ENCODE assay signal across 17 cellular contexts in genomic region chr1:61752921-61753389, GRCh38.
"Had no signal": no experiment of that assay in that cellular context is flagged by ENCODE, and none has a peak within 500 bp of the region (broad histone marks: within the 10 kb centered on the region; RNA-seq: fewer than 3 reads in every experiment).

No MANE protein-coding gene starts in this region.

- H3K36me3 ChIP-seq: heart right ventricle, lower lobe of right lung, right lobe of liver, suprapubic skin, tibial nerve, WERI-Rb-1 had no signal

- DNase-seq: activated CD4-positive, alpha-beta T cell treated with anti-CD3 and anti-CD28 coated beads, Interleukin-2, amount 50 U/mL, for 1 hour; activated CD4-positive, CD25-positive, alpha-beta regulatory T cell treated with anti-CD3 and anti-CD28 coated beads, Interleukin-2, amount 50 U/mL, for 72 hours; activated CD8-positive, alpha-beta T cell treated with anti-CD3 and anti-CD28 coated beads, Interleukin-2, amount 10 ng/mL, durations not matched to agents 7 days and 5 days; aorta; heart right ventricle; left colon; lower lobe of right lung; mesendoderm; mucosa of descending colon; nucleus accumbens; right lobe of liver; stimulated activated CD4-positive, alpha-beta T cell treated with anti-CD3 and anti-CD28 coated beads, Interleukin-1b, Interleukin-23, amount 100 ng/mL, for 48 hours; stomach; WERI-Rb-1 had no signal

- H3K9me3 ChIP-seq: heart right ventricle, lower lobe of right lung, mucosa of descending colon, right lobe of liver, stomach, suprapubic skin, tibial nerve had no signal

- H3K4me3 ChIP-seq: heart right ventricle, lower lobe of right lung, mucosa of descending colon, right lobe of liver, skin epidermis, stomach, suprapubic skin, tibial nerve had no signal

- H3K27me3 ChIP-seq: heart right ventricle, right lobe of liver, stomach, suprapubic skin, tibial nerve had no signal

- H3K27ac ChIP-seq: heart right ventricle, lower lobe of right lung, skin epidermis, stomach, suprapubic skin, tibial nerve, WERI-Rb-1 had no signal

- H3K4me1 ChIP-seq: heart right ventricle, lower lobe of right lung, suprapubic skin had no signal
